2 cellular contexts compared by ENCODE assay signal in genomic region chr17:68161644-68162428, GRCh38.
TF ChIP-seq lines count a peak whose summit lies in the region.

No MANE protein-coding gene starts in this region.

TF ChIP-seq in SK-N-SH, 30 proteins besides CTCF, POLR2A, EP300 and RAD21 (continued from another document):
- TF ChIP-seq, protein P1, sequence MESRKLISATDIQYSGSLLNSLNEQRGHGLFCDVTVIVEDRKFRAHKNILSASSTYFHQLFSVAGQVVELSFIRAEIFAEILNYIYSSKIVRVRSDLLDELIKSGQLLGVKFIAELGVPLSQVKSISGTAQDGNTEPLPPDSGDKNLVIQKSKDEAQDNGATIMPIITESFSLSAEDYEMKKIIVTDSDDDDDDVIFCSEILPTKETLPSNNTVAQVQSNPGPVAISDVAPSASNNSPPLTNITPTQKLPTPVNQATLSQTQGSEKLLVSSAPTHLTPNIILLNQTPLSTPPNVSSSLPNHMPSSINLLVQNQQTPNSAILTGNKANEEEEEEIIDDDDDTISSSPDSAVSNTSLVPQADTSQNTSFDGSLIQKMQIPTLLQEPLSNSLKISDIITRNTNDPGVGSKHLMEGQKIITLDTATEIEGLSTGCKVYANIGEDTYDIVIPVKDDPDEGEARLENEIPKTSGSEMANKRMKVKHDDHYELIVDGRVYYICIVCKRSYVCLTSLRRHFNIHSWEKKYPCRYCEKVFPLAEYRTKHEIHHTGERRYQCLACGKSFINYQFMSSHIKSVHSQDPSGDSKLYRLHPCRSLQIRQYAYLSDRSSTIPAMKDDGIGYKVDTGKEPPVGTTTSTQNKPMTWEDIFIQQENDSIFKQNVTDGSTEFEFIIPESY (IDR thresholded peaks at IDR 0.05; ENCODE audit: borderline replicate concordance, low read depth) = no peak
- no peak for TF ChIP-seq JUND (IDR thresholded peaks at IDR 0.05)
- TF ChIP-seq TCF12 (IDR thresholded peaks at IDR 0.05) = no peak
- no peak for TF ChIP-seq RXRA (IDR thresholded peaks at IDR 0.05; ENCODE audit: borderline replicate concordance, low read depth)
- no peak for TF ChIP-seq PBX3 (IDR thresholded peaks at IDR 0.05)
- no peak for TF ChIP-seq FOXM1 (IDR thresholded peaks at IDR 0.05; ENCODE audit: low read depth)
- TF ChIP-seq EZH2phosphoT487 (IDR thresholded peaks at IDR 0.05; ENCODE audit: borderline replicate concordance, low read depth) = no peak
- no peak for TF ChIP-seq FOXJ3 (CRISPR knock-in tag; IDR thresholded peaks at IDR 0.05)
- no peak for TF ChIP-seq MXI1 (IDR thresholded peaks at IDR 0.05; ENCODE audit: low read depth, low read length)
- no peak for TF ChIP-seq POLR2AphosphoS5 (IDR thresholded peaks at IDR 0.05; ENCODE audit: low read depth, low read length)
- TF ChIP-seq SIN3A (IDR thresholded peaks at IDR 0.05; ENCODE audit: borderline replicate concordance, low read depth, low read length) = no peak
- no peak for TF ChIP-seq RCOR1 (IDR thresholded peaks at IDR 0.05; ENCODE audit: low read length)
- no peak for TF ChIP-seq GABPA (IDR thresholded peaks at IDR 0.05; ENCODE audit: low read depth)

TF ChIP-seq in SK-N-SH treated with all-trans-retinoic acid at 6 μM for 48 hours, 23 proteins besides CTCF, POLR2A, EP300 and RAD21 (continued from another document):
- TF ChIP-seq TSHZ2 (CRISPR knock-in tag; IDR thresholded peaks at IDR 0.05) (no peak), RARB (CRISPR knock-in tag; IDR thresholded peaks at IDR 0.05) (no peak), BACH2 (CRISPR knock-in tag; IDR thresholded peaks at IDR 0.05; ENCODE audit: borderline replicate concordance) (no peak), PATZ1 (CRISPR knock-in tag; IDR thresholded peaks at IDR 0.05; ENCODE audit: borderline replicate concordance) (no peak)
TF ChIP-seq in SK-N-SH treated with all-trans-retinoic acid at 6 μM for 48 hours: peak in this region for 0.
